Comparison of ENCODE assay signal across 14 cellular contexts in genomic region chr1:41558761-41559171, GRCh38.
DNase-seq lines count a peak whose midpoint lies in the region; ATAC-seq and TF ChIP-seq lines count a peak whose summit lies in the region.
"Had no signal": no experiment of that assay in that cellular context is flagged by ENCODE, and none has a peak within 500 bp of the region (broad histone marks: within the 10 kb centered on the region; RNA-seq: fewer than 3 reads in every experiment).

No MANE protein-coding gene starts in this region.

- TF ChIP-seq CTCF in coronary artery (IDR thresholded peaks at IDR 0.05), result no peak
- no peak for TF ChIP-seq CTCF in thyroid gland (IDR thresholded peaks at IDR 0.05)
- no peak for TF ChIP-seq CTCF in WTC11 (IDR thresholded peaks at IDR 0.05)
- no peak for TF ChIP-seq CTCF in esophagus squamous epithelium (IDR thresholded peaks at IDR 0.05)
- no peak for TF ChIP-seq CTCF in GM10266 (IDR thresholded peaks at IDR 0.05; ENCODE audit: control insufficient read depth, insufficient read depth, low read depth, missing control alignments)

- peaks cover 5% of the 10 kb centered on the region for H3K9me3 Mint-ChIP-seq in activated naive CD4-positive, alpha-beta T cell treated with anti-CD3 and anti-CD28 coated beads, Interleukin-2, amount 50 U/mL, for 24 hours
- peaks cover 29% of the 10 kb centered on the region for H3K9me3 Mint-ChIP-seq in WTC11

- H3K4me1 ChIP-seq in thyroid gland, result peaks cover 0 to 10% of the 10 kb centered on the region in 2 donors
- H3K4me1 ChIP-seq in esophagus squamous epithelium, result no peaks in the 10 kb centered on the region
- H3K4me1 ChIP-seq: gastroesophageal sphincter had no signal

- no peak for ATAC-seq in WTC11
- ATAC-seq: activated CD8-positive, alpha-beta T cell treated with anti-CD3 and anti-CD28 coated beads, Interleukin-2, amount 10 ng/mL, durations not matched to agents 7 days and 5 days; gastroesophageal sphincter; natural killer cell had no signal

- peaks cover 53% of the 10 kb centered on the region for H3K36me3 Mint-ChIP-seq in activated naive CD4-positive, alpha-beta T cell treated with anti-CD3 and anti-CD28 coated beads, Interleukin-2, amount 50 U/mL, for 24 hours
- H3K36me3 Mint-ChIP-seq in WTC11, result peaks cover 7% of the 10 kb centered on the region

- no peaks in the 10 kb centered on the region for H3K27me3 Mint-ChIP-seq in activated naive CD4-positive, alpha-beta T cell treated with anti-CD3 and anti-CD28 coated beads, Interleukin-2, amount 50 U/mL, for 24 hours
- peaks cover 7% of the 10 kb centered on the region for H3K27me3 Mint-ChIP-seq in WTC11 (ENCODE audit: low read depth)

- H3K9me3 ChIP-seq in thyroid gland (no peaks in the 10 kb centered on the region), esophagus squamous epithelium (peaks cover 0 to 6% (median 0%) of the 10 kb centered on the region in 3 donors)

- no peaks in the 10 kb centered on the region for H3K27me3 ChIP-seq in thyroid gland
- H3K27me3 ChIP-seq in esophagus squamous epithelium, result no peaks in the 10 kb centered on the region
- H3K27me3 ChIP-seq: gastroesophageal sphincter had no signal

- intact Hi-C loops in thyroid gland (cut with DNase I) (no loop called here), esophagus squamous epithelium (cut with DNase I) (no loop called here)

- peaks cover 4% of the 10 kb centered on the region for H3K4me1 Mint-ChIP-seq in activated naive CD4-positive, alpha-beta T cell treated with anti-CD3 and anti-CD28 coated beads, Interleukin-2, amount 50 U/mL, for 24 hours
- no peaks in the 10 kb centered on the region for H3K4me1 Mint-ChIP-seq in WTC11

- 64 to 73% methylated on average over 3 of the region's 3 CpGs for WGBS in thyroid gland, 2 donors
- WGBS in esophagus squamous epithelium, 2 donors, result 69 to 89% methylated on average over 3 of the region's 3 CpGs

- H3K27ac ChIP-seq in coronary artery (peak overlapping the region; percentile 5 to 44), thyroid gland (peak overlapping the region in 2 of 3 donors; percentile 21 to 40), esophagus squamous epithelium (no peak overlapping the region)
- H3K27ac ChIP-seq: gastroesophageal sphincter had no signal

- H3K4me3 ChIP-seq in coronary artery (no peak overlapping the region), thyroid gland (replicated peaks in 1 of 3) (no peak overlapping the region), esophagus squamous epithelium (no peak overlapping the region)
- H3K4me3 ChIP-seq: gastroesophageal sphincter, lung had no signal

- POLR2A ChIA-PET in WTC11 (lab: Charles Lee), result no interaction called here

- DNase-seq in activated naive CD4-positive, alpha-beta T cell (lab: John Stamatoyannopoulos, UW), result no peak
- DNase-seq in coronary artery (ENCODE audit: low spot score) (no peak), myocyte (ENCODE audit: low read depth) (peak; percentile 100), thyroid gland (peak; percentile 62 to 88), WTC11 (ENCODE audit: low spot score) (no peak), esophagus squamous epithelium (lab: John Stamatoyannopoulos, UW) (no peak), GM10266 (ENCODE audit: extremely low spot score) (no peak)
- DNase-seq: activated CD8-positive, alpha-beta T cell treated with anti-CD3 and anti-CD28 coated beads, Interleukin-2, amount 10 ng/mL, durations not matched to agents 7 days and 5 days; dermis blood vessel endothelial cell; natural killer cell; NCI-H1417 treated with DMSO at 0.1 percent for 48 hours had no signal

- peak overlapping the region; percentile 81 for H3K27ac Mint-ChIP-seq in activated naive CD4-positive, alpha-beta T cell treated with anti-CD3 and anti-CD28 coated beads, Interleukin-2, amount 50 U/mL, for 24 hours
- H3K27ac Mint-ChIP-seq in WTC11, result no peak overlapping the region
- H3K27ac Mint-ChIP-seq: activated CD8-positive, alpha-beta T cell treated with anti-CD3 and anti-CD28 coated beads, Interleukin-2, amount 10 ng/mL, durations not matched to agents 7 days and 5 days; natural killer cell had no signal

- H3K4me3 Mint-ChIP-seq in activated naive CD4-positive, alpha-beta T cell treated with anti-CD3 and anti-CD28 coated beads, Interleukin-2, amount 50 U/mL, for 24 hours, result no peak overlapping the region
- H3K4me3 Mint-ChIP-seq in WTC11, result no peak overlapping the region
- H3K4me3 Mint-ChIP-seq: activated CD8-positive, alpha-beta T cell treated with anti-CD3 and anti-CD28 coated beads, Interleukin-2, amount 10 ng/mL, durations not matched to agents 7 days and 5 days; natural killer cell had no signal

- no peaks in the 10 kb centered on the region for H3K36me3 ChIP-seq in thyroid gland
- peaks cover 0 to 24% (median 0%) of the 10 kb centered on the region in 3 donors for H3K36me3 ChIP-seq in esophagus squamous epithelium
- H3K36me3 ChIP-seq: gastroesophageal sphincter had no signal

- CTCF ChIA-PET in WTC11 (lab: Charles Lee), result interaction anchor here (0.7 kb wide), 1 partner anchor 43 kb away, joined by 3 read pairs; no protein-coding TSS in a partner anchor

- TF ChIP-seq POLR2A in thyroid gland (IDR thresholded peaks at IDR 0.05) (no peak), esophagus squamous epithelium (IDR thresholded peaks at IDR 0.05) (no peak)

TF ChIP-seq in WTC11, 78 proteins besides CTCF, POLR2A, EP300 and RAD21:
- TF ChIP-seq CREB1 (CRISPR knock-in tag; IDR thresholded peaks at IDR 0.05) (no peak), ESRRA (CRISPR knock-in tag; IDR thresholded peaks at IDR 0.05; ENCODE audit: borderline replicate concordance) (no peak), ATF3 (CRISPR knock-in tag; conservative IDR thresholded peaks at IDR 0.05) (no peak), MXD4 (CRISPR knock-in tag; IDR thresholded peaks at IDR 0.05; ENCODE audit: borderline replicate concordance) (no peak), HMGXB4 (CRISPR knock-in tag; IDR thresholded peaks at IDR 0.05) (no peak), NFE2L1 (CRISPR knock-in tag; IDR thresholded peaks at IDR 0.05) (no peak)

Comparison
In these comparisons a context has a peak if more than half of its experiments do, and no peak if none do; other contexts are left out.
1. DNase-seq: peak in myocyte (single experiment) and thyroid gland (2 of 2); none in activated naive CD4-positive, alpha-beta T cell (0 of 4), coronary artery (single experiment), WTC11 (single experiment), esophagus squamous epithelium (single experiment) and GM10266 (single experiment).
2. H3K27ac ChIP-seq: peak in coronary artery (2 of 2) and thyroid gland (2 of 3); none in esophagus squamous epithelium (0 of 4).